Comparison of ENCODE assay signal across 1 cellular context in genomic region chr17:75869282-75870141, GRCh38.
TF ChIP-seq lines count a peak whose summit lies in the region.

No MANE protein-coding gene starts in this region.

TF ChIP-seq in HepG2, 621 proteins besides CTCF, POLR2A, EP300 and RAD21 (continued from another document and continues in another):
- 0 out of 2 replicates have a peak, but pooled peaks have one; percentile 20 for TF ChIP-seq ZKSCAN8 (CRISPR knock-in tag; IDR thresholded peaks at IDR 0.05; ENCODE audit: borderline replicate concordance)
- no peak for TF ChIP-seq PHF20 (CRISPR knock-in tag; IDR thresholded peaks at IDR 0.05)
- TF ChIP-seq ZSCAN29 (CRISPR knock-in tag; conservative IDR thresholded peaks at IDR 0.05) = peak; percentile 91
- TF ChIP-seq SP4 (CRISPR knock-in tag; IDR thresholded peaks at IDR 0.05) = no peak; the same call in 1 of the 2 replicates
- no peak; the same call in 1 of the 2 replicates for TF ChIP-seq ZNF253 (CRISPR knock-in tag; IDR thresholded peaks at IDR 0.05; ENCODE audit: borderline replicate concordance)
- TF ChIP-seq FOSL1 (CRISPR knock-in tag; IDR thresholded peaks at IDR 0.05; ENCODE audit: borderline replicate concordance) = no peak
- no peak for TF ChIP-seq ZNF720 (CRISPR knock-in tag; IDR thresholded peaks at IDR 0.05)
- TF ChIP-seq ZKSCAN5 (CRISPR knock-in tag; IDR thresholded peaks at IDR 0.05) = no peak
- no peak for TF ChIP-seq KAT2B (IDR thresholded peaks at IDR 0.05; ENCODE audit: borderline replicate concordance, low read depth, low read length)
- 0 out of 2 replicates have a peak, but pooled peaks have one; percentile 14 for TF ChIP-seq HBP1 (CRISPR knock-in tag; IDR thresholded peaks at IDR 0.05; ENCODE audit: low read depth)
- TF ChIP-seq FOXA3 (CRISPR knock-in tag; IDR thresholded peaks at IDR 0.05) = peak; percentile 97
- peak; percentile 8; the same call in 1 of the 2 replicates for TF ChIP-seq ZNF430 (CRISPR knock-in tag; IDR thresholded peaks at IDR 0.05)
- no peak for TF ChIP-seq ZMAT3 (CRISPR knock-in tag; conservative IDR thresholded peaks at IDR 0.05)
- TF ChIP-seq ZNF180 (CRISPR knock-in tag; IDR thresholded peaks at IDR 0.05; ENCODE audit: borderline replicate concordance, low read depth) = no peak
- peak; percentile 14 for TF ChIP-seq CBX1 (IDR thresholded peaks at IDR 0.05; ENCODE audit: low read depth)
- TF ChIP-seq ZNF891 (CRISPR knock-in tag; IDR thresholded peaks at IDR 0.05) = no peak; the same call in 1 of the 2 replicates
- no peak for TF ChIP-seq ZFAT (CRISPR knock-in tag; conservative IDR thresholded peaks at IDR 0.05)
- TF ChIP-seq ZBTB4 (CRISPR knock-in tag; IDR thresholded peaks at IDR 0.05; ENCODE audit: borderline replicate concordance) = peak; percentile 31; the same call in 1 of the 2 replicates
- peak; percentile 42; the same call in 1 of the 2 replicates for TF ChIP-seq ZNF512 (CRISPR knock-in tag; IDR thresholded peaks at IDR 0.05)
- no peak for TF ChIP-seq PRPF4 (IDR thresholded peaks at IDR 0.05; ENCODE audit: low read depth, low read length, poor library complexity, severe bottlenecking)
- no peak; the same call in 1 of the 2 replicates for TF ChIP-seq HDAC1 (CRISPR knock-in tag; IDR thresholded peaks at IDR 0.05)
- 0 out of 2 replicates have a peak, but pooled peaks have one; percentile 27 for TF ChIP-seq HOMEZ (CRISPR knock-in tag; IDR thresholded peaks at IDR 0.05; ENCODE audit: low read depth)
- peak; percentile 82 for TF ChIP-seq HDAC2 (CRISPR knock-in tag; IDR thresholded peaks at IDR 0.05)
- peak; percentile 93 for TF ChIP-seq PHF21A (CRISPR knock-in tag; IDR thresholded peaks at IDR 0.05)
- no peak for TF ChIP-seq ELK4 (CRISPR knock-in tag; IDR thresholded peaks at IDR 0.05; ENCODE audit: borderline replicate concordance)
- no peak for TF ChIP-seq ZNF329 (CRISPR knock-in tag; IDR thresholded peaks at IDR 0.05; ENCODE audit: low read depth)
- no peak for TF ChIP-seq ATAD3A (CRISPR knock-in tag; IDR thresholded peaks at IDR 0.05)
- TF ChIP-seq ZNF432 (CRISPR knock-in tag; IDR thresholded peaks at IDR 0.05; ENCODE audit: borderline replicate concordance) = no peak
- no peak for TF ChIP-seq U2AF2 (IDR thresholded peaks at IDR 0.05; ENCODE audit: low read depth, low read length)
- no peak; the same call in 1 of the 2 replicates for TF ChIP-seq ZNF629 (CRISPR knock-in tag; conservative IDR thresholded peaks at IDR 0.05)
- TF ChIP-seq RARG (CRISPR knock-in tag; IDR thresholded peaks at IDR 0.05; ENCODE audit: low read depth) = 0 out of 2 replicates have a peak, but pooled peaks have one; percentile 62
- TF ChIP-seq HOXA9 (CRISPR knock-in tag; IDR thresholded peaks at IDR 0.05; ENCODE audit: borderline replicate concordance) = no peak
- peak; percentile 44 for TF ChIP-seq ZC3H4 (CRISPR knock-in tag; IDR thresholded peaks at IDR 0.05; ENCODE audit: borderline replicate concordance)
- peak; percentile 46; the same call in 1 of the 2 replicates for TF ChIP-seq KDM5B (CRISPR knock-in tag; IDR thresholded peaks at IDR 0.05; ENCODE audit: borderline replicate concordance)
- peak; percentile 25; the same call in 1 of the 2 replicates for TF ChIP-seq GMEB2 (CRISPR knock-in tag; IDR thresholded peaks at IDR 0.05; ENCODE audit: low read depth)
- TF ChIP-seq ZNF326 (CRISPR knock-in tag; IDR thresholded peaks at IDR 0.05; ENCODE audit: borderline replicate concordance) = no peak
- no peak for TF ChIP-seq HNRNPK (IDR thresholded peaks at IDR 0.05; ENCODE audit: low read depth, low read length, poor library complexity, severe bottlenecking)
- no peak for TF ChIP-seq PREB (CRISPR knock-in tag; IDR thresholded peaks at IDR 0.05)
- TF ChIP-seq CCAR2 (optimal IDR thresholded peaks at IDR 0.05; ENCODE audit: low read depth, low read length) = no peak
- peak; percentile 83; the same call in 1 of the 2 replicates for TF ChIP-seq ZNF749 (CRISPR knock-in tag; IDR thresholded peaks at IDR 0.05; ENCODE audit: borderline replicate concordance)
- peak; percentile 85 for TF ChIP-seq ZBTB7B (CRISPR knock-in tag; IDR thresholded peaks at IDR 0.05)
- TF ChIP-seq NFAT5 (CRISPR knock-in tag; IDR thresholded peaks at IDR 0.05) = no peak
- no peak for TF ChIP-seq MTA3 (CRISPR knock-in tag; IDR thresholded peaks at IDR 0.05)
- no peak for TF ChIP-seq RNF2 (conservative IDR thresholded peaks at IDR 0.05; ENCODE audit: low read depth)
- TF ChIP-seq ARHGAP35 (CRISPR knock-in tag; IDR thresholded peaks at IDR 0.05; ENCODE audit: borderline replicate concordance) = peak; percentile 80; the same call in 1 of the 2 replicates
- TF ChIP-seq MXD3 (CRISPR knock-in tag; IDR thresholded peaks at IDR 0.05) = peak; percentile 57
- no peak for TF ChIP-seq ZNF282 (IDR thresholded peaks at IDR 0.05; ENCODE audit: partially characterized antibody)
